23 cellular contexts compared by ENCODE assay signal in the genomic region with DNA sequence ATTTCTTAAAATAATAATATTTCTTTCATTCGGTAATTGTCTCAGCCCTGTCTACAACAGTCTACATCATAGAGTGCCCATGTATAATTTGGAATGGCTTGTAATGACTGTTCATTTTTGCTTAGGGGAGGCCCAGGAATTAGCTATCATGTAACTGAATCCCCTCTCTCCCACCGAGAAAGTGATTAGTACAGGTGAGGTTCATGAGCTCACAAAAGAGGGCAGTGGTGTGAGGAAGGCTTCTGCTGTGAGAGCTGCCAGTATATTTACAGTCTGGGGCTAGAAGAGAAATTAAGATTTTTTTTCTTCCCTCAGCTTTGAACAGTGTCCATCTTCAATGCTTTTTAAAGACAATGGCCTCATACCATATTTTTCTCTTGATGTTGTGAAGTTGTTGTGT.
"Had no signal": no experiment of that assay in that cellular context is flagged by ENCODE, and none has a peak within 500 bp of the region (broad histone marks: within the 10 kb centered on the region; RNA-seq: fewer than 3 reads in every experiment).

No MANE protein-coding gene starts in this region.

- H3K27ac Mint-ChIP-seq: mesothelial cell of epicardium; nephron; stimulated activated effector memory CD8-positive, alpha-beta T cell treated with anti-CD3 and anti-CD28 coated beads, Interleukin-12 subunit alpha, Interleukin-12 subunit beta, amount 100 ng/mL, for 72 hours; type B pancreatic cell had no signal

- H3K4me1 Mint-ChIP-seq: mesothelial cell of epicardium; naive B cell; nephron; stimulated activated effector memory CD8-positive, alpha-beta T cell treated with anti-CD3 and anti-CD28 coated beads, Interleukin-12 subunit alpha, Interleukin-12 subunit beta, amount 100 ng/mL, for 72 hours had no signal

- H3K4me3 ChIP-seq: dorsolateral prefrontal cortex, gastrocnemius medialis, mucosa of descending colon, psoas muscle, sigmoid colon, testis, tibial artery had no signal

- DNase-seq: dorsolateral prefrontal cortex; effector CD4-positive, alpha-beta T cell; foreskin fibroblast; gastrocnemius medialis; head of caudate nucleus; mesenchymal stem cell; mucosa of descending colon; naive B cell; nucleus accumbens; psoas muscle; sigmoid colon; stimulated activated CD4-positive, alpha-beta T cell treated with anti-CD3 and anti-CD28 coated beads, Interleukin-2, amount 100 ng/mL, for 24 hours; stimulated activated CD4-positive, alpha-beta T cell treated with anti-CD3 and anti-CD28 coated beads, Interleukin-4, amount 100 ng/mL, for 24 hours; stimulated activated naive CD4-positive, alpha-beta T cell treated with Interleukin-2 at 50 U/mL for 16 hours; substantia nigra; testis; tibial artery had no signal

- H3K36me3 ChIP-seq: gastrocnemius medialis, sigmoid colon, tibial artery had no signal

- H3K4me3 Mint-ChIP-seq: mesothelial cell of epicardium; naive B cell; nephron; stimulated activated effector memory CD8-positive, alpha-beta T cell treated with anti-CD3 and anti-CD28 coated beads, Interleukin-12 subunit alpha, Interleukin-12 subunit beta, amount 100 ng/mL, for 72 hours; type B pancreatic cell had no signal

- H3K27me3 Mint-ChIP-seq: naive B cell had no signal

- ATAC-seq: gastrocnemius medialis; left lobe of liver; mucosa of descending colon; psoas muscle; right cardiac atrium; stimulated activated effector memory CD8-positive, alpha-beta T cell treated with anti-CD3 and anti-CD28 coated beads, Interleukin-12 subunit alpha, Interleukin-12 subunit beta, amount 100 ng/mL, for 72 hours had no signal

- H3K27me3 ChIP-seq: dorsolateral prefrontal cortex, gastrocnemius medialis, sigmoid colon, testis, tibial artery had no signal

- H3K36me3 Mint-ChIP-seq: mesothelial cell of epicardium; naive B cell; stimulated activated effector memory CD8-positive, alpha-beta T cell treated with anti-CD3 and anti-CD28 coated beads, Interleukin-12 subunit alpha, Interleukin-12 subunit beta, amount 100 ng/mL, for 72 hours; type B pancreatic cell had no signal
